Comparison of ENCODE assay signal across 8 cellular contexts in the genomic region with DNA sequence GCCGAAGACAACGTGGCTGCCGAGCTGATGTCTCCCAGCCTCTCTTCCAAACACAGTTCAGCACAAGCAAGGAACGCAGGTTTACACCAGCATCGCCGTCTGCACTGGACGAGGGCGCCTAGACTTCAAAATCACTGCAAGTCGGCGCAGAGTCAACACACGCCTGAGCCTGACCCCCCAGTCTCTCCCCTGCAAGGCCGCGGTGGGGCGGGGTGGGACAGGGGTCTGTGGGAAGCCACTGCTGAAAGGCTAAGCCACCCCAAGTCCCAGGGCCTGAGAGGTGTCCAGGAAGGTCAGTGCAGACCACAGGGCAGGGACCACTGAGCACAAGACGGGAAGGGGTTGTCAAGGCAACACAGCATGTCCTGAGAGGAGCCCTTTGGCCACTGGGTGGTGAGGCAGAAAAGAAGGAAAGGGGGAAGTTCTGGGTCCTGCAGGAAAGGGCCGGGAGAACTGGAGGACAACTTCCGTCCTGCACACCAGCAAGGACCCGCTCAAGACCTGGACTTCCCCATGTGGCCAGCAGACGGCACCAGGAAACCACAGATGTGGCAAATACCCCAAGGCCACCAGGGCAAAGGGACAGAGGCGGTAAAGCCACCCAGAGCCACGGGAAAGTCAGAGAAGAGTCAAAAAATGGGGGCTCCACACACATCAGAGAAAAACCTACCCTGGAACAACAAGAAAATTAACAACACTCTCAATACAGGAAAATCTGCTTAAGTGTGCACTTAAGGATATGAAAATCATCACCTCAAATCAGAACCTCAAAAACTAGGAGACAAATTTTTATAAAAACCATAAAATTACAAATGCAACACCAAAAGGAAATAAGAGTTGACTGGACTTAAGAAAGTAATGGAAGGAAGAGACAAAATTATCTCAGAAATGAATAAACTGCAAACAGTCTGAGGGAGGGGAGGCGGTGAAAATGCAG.
DNase-seq lines count a peak whose midpoint lies in the region; ATAC-seq and TF ChIP-seq lines count a peak whose summit lies in the region.

No MANE protein-coding gene starts in this region.

- ATAC-seq in GM18505 (IDR thresholded peaks at IDR 0.05; ENCODE audit: unreplicated experiment) (no peak), HG02763 (IDR thresholded peaks at IDR 0.05; ENCODE audit: unreplicated experiment) (no peak)

- H3K9me3 ChIP-seq in BE2C: no peaks in the 10 kb centered on the region

- H3K4me3 ChIP-seq in BE2C (ENCODE audit: low read depth, low read length) (no peak overlapping the region), WI38 (ENCODE audit: low read depth, low read length) (no peak overlapping the region)

- no peak for TF ChIP-seq POLR2A in GM18505 (IDR thresholded peaks at IDR 0.05; ENCODE audit: borderline replicate concordance, extremely low read depth, insufficient read depth, insufficient read length)

- H3K27me3 ChIP-seq in BE2C: no peaks in the 10 kb centered on the region

- H3K4me1 ChIP-seq in BE2C: no peaks in the 10 kb centered on the region

- no peak for DNase-seq in BE2C
- DNase-seq in HK-2 (ENCODE audit: unreplicated experiment): peak; percentile 22
- DNase-seq in iPS-NIHi7 (ENCODE audit: extremely low spot score): peak; percentile 44
- DNase-seq in GDM1 (lab: John Stamatoyannopoulos, UW): no peak
- no peak for DNase-seq in NCI-H1694 (lab: John Stamatoyannopoulos, UW)

- H3K36me3 ChIP-seq in BE2C: peaks cover 25% of the 10 kb centered on the region

- TF ChIP-seq CTCF in BE2C (IDR thresholded peaks at IDR 0.05; ENCODE audit: low read depth, low read length) (peak; percentile 15; the same call in 1 of the 2 replicates), WI38 (IDR thresholded peaks at IDR 0.05; ENCODE audit: low read depth, low read length) (peak; percentile 33; the same call in 1 of the 2 replicates)

Comparison
In these comparisons a context has a peak if more than half of its experiments do, and no peak if none do; other contexts are left out.
1. DNase-seq: peak in HK-2 (single experiment) and iPS-NIHi7 (single experiment); none in BE2C (single experiment), GDM1 (single experiment) and NCI-H1694 (single experiment).